ENCODE assay signal across 23 cellular contexts in the genomic region with DNA sequence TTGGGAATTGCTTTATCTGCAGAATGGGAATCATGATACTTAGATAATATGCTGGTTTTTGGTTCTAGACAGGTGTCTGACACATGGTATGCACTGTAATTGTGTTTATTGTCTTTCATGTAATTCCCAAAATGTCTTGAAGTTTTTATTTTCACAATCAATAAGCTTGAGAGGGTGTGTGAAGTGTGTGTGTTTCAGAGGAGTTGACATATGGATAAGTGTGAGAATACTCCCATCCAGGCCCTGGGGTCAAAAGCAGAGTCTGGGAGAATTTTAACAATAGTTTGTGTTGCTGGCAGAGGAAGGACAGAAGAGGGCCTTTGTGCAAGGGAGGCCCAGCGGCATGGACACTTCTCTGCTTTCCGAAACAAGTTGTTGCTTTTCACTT. TPM values are rescaled to one million over a fixed set of nuclear protein-coding genes. Genes with fewer than 3 reads are reported as not detected.
DNase-seq lines count a peak whose midpoint lies in the region; ATAC-seq, FAIRE-seq and TF ChIP-seq lines count a peak whose summit lies in the region.
"Had no signal": no experiment of that assay in that cellular context is flagged by ENCODE, and none has a peak within 500 bp of the region (broad histone marks: within the 10 kb centered on the region; RNA-seq: fewer than 3 reads in every experiment).

No MANE protein-coding gene starts in this region.

- POLR2A ChIA-PET in HepG2 (lab: Yijun Ruan, JAX), result no interaction called here

- H2AFZ ChIP-seq in hepatocyte (no peak overlapping the region), trophoblast cell (ENCODE audit: insufficient read depth, low read length, poor library complexity) (no peak overlapping the region), HepG2 (ENCODE audit: low read length) (no peak overlapping the region)

- no peak overlapping the region for H3K18ac ChIP-seq in trophoblast cell (ENCODE audit: low read length)

- peak overlapping the region; percentile 34 for H4K91ac ChIP-seq in trophoblast cell (ENCODE audit: low read depth, low read length)

- no peak overlapping the region for H3K23ac ChIP-seq in trophoblast cell (ENCODE audit: low read length)

- H4K20me1 ChIP-seq in hepatocyte (ENCODE audit: insufficient read depth, poor library complexity, severe bottlenecking) (no peaks in the 10 kb centered on the region), HepG2 (ENCODE audit: insufficient read depth, low read length) (0 out of 2 replicates have a peak, but pooled peaks cover 2% of the 10 kb centered on the region)

- H3K14ac ChIP-seq in trophoblast cell (ENCODE audit: low read length), result no peak overlapping the region

- no peak overlapping the region for H4K12ac ChIP-seq in trophoblast cell (ENCODE audit: low read depth, low read length)

- H3K9me3 ChIP-seq in ascending aorta, result no peaks in the 10 kb centered on the region
- H3K9me3 ChIP-seq in hepatocyte (ENCODE audit: low read depth), result no peaks in the 10 kb centered on the region
- no peaks in the 10 kb centered on the region for H3K9me3 ChIP-seq in trophoblast cell (ENCODE audit: insufficient read depth, low read depth, low read length)
- no peaks in the 10 kb centered on the region for H3K9me3 ChIP-seq in esophagus squamous epithelium
- H3K9me3 ChIP-seq in HepG2 (ENCODE audit: low read length), result no peaks in the 10 kb centered on the region
- H3K9me3 ChIP-seq: MG63 had no signal

- H3K4me2 ChIP-seq in hepatocyte (peak overlapping the region; percentile 84), trophoblast cell (ENCODE audit: low read length) (no peak overlapping the region), HepG2 (ENCODE audit: low read depth, low read length) (no peak overlapping the region)

- peak overlapping the region; percentile 48 to 97 for H3K4me3 ChIP-seq in ascending aorta
- H3K4me3 ChIP-seq in hepatocyte, result no peak overlapping the region
- no peak overlapping the region for H3K4me3 ChIP-seq in trophoblast cell (ENCODE audit: low read depth, low read length)
- H3K4me3 ChIP-seq in esophagus squamous epithelium, result no peak overlapping the region
- no peak overlapping the region for H3K4me3 ChIP-seq in HepG2 (replicated peaks in 1 of 3; ENCODE audit: insufficient read depth in 1 of 3, low read depth in 2 of 3, low read length in 3 of 3)
- H3K4me3 ChIP-seq: MG63 had no signal

- TF ChIP-seq CTCF in ascending aorta (IDR thresholded peaks at IDR 0.05) (no peak), hepatocyte (IDR thresholded peaks at IDR 0.05; ENCODE audit: poor library complexity) (no peak), esophagus squamous epithelium (IDR thresholded peaks at IDR 0.05) (no peak), HepG2 (CRISPR knock-in tag; IDR thresholded peaks at IDR 0.05) (no peak)

- CTCF ChIA-PET in HepG2 (lab: Yijun Ruan, JAX; ENCODE audit: low intra/inter-chr PET ratio, low total read pairs), result no interaction called here

- intact Hi-C loops in ascending aorta (cut with DNase I) (no loop called here), esophagus squamous epithelium (cut with DNase I) (no loop called here), HepG2 (cut with micrococcal nuclease; ENCODE audit: unreplicated experiment) (no loop called here)

- 79% methylated on average over 2 of the region's 2 CpGs for WGBS in hepatocyte (ENCODE audit: low lambda C conversion rate, missing lambda C conversion rate)
- WGBS in trophoblast cell (ENCODE audit: extremely low coverage, insufficient coverage, insufficient read length), result no CpG with 5 or more reads among the region's 2 CpGs
- 92 to 94% methylated on average over 2 of the region's 2 CpGs for WGBS in esophagus squamous epithelium, 2 donors
- 29% methylated on average over 2 of the region's 2 CpGs for WGBS in HepG2 (ENCODE audit: low lambda C conversion rate)

- peaks cover 56% of the 10 kb centered on the region for H3K79me2 ChIP-seq in hepatocyte
- no peaks in the 10 kb centered on the region for H3K79me2 ChIP-seq in trophoblast cell (ENCODE audit: control insufficient read depth, insufficient read depth, low read length, poor library complexity)
- no peaks in the 10 kb centered on the region for H3K79me2 ChIP-seq in HepG2 (ENCODE audit: insufficient read depth, low read length)

- H3K36me3 ChIP-seq in ascending aorta (no peaks in the 10 kb centered on the region), hepatocyte (replicated peaks; ENCODE audit: insufficient read depth, low read depth) (no peaks in the 10 kb centered on the region), trophoblast cell (ENCODE audit: control insufficient read depth in 1 of 2, insufficient read depth in 2 of 2, low read length in 2 of 2) (no peaks in the 10 kb centered on the region), esophagus squamous epithelium (no peaks in the 10 kb centered on the region), HepG2 (replicated peaks in 1 of 2; ENCODE audit: control insufficient read depth in 1 of 2, insufficient read depth in 2 of 2, low read length in 2 of 2) (no peaks in the 10 kb centered on the region)
- H3K36me3 ChIP-seq: MG63 had no signal

- BruUV-seq in HepG2 (replicated peaks; lab: Mats Ljungman, UMichigan), result no TSS peak

- H3K27ac ChIP-seq in ascending aorta, result peak overlapping the region; percentile 95 to 99
- H3K27ac ChIP-seq in hepatocyte, result peak overlapping the region; percentile 12
- H3K27ac ChIP-seq in trophoblast cell (ENCODE audit: low read depth, low read length), result no peak overlapping the region
- H3K27ac ChIP-seq in esophagus squamous epithelium, result no peak overlapping the region
- no peak overlapping the region for H3K27ac ChIP-seq in HepG2 (ENCODE audit: extremely low read length, insufficient read depth, low read length)

- H3K27me3 ChIP-seq in ascending aorta (no peaks in the 10 kb centered on the region), hepatocyte (peaks cover 90% of the 10 kb centered on the region), trophoblast cell (ENCODE audit: insufficient read depth, low read length) (peaks cover 58% of the 10 kb centered on the region), esophagus squamous epithelium (peaks cover 7 to 88% (median 14%) of the 10 kb centered on the region in 4 donors), HepG2 (ENCODE audit: control insufficient read depth in 1 of 2, insufficient read depth in 2 of 2, low read length in 2 of 2) (peaks cover 1 to 29% of the 10 kb centered on the region in 2 experiments; a peak in 4 of 5 replicates)

- ATAC-seq in GM19397 (IDR thresholded peaks at IDR 0.05; ENCODE audit: unreplicated experiment) (no peak), HepG2 (no peak)
- ATAC-seq: Right ventricle myocardium inferior had no signal

- no peak overlapping the region for H2AK5ac ChIP-seq in trophoblast cell (ENCODE audit: low read length)

- DNase-seq in ascending aorta (ENCODE audit: low spot score in 2 of 2) (no peak), hepatocyte (ENCODE audit: low spot score) (no peak), trophoblast cell (no peak), esophagus squamous epithelium (lab: John Stamatoyannopoulos, UW) (no peak), NCI-H2107 treated with DMSO at 0.1 percent for 48 hours (lab: John Stamatoyannopoulos, UW; ENCODE audit: unreplicated experiment) (no peak), HepG2 (ENCODE audit: low spot score) (no peak)
- DNase-seq: C1 segment of cervical spinal cord; CD8-positive, alpha-beta memory T cell; Kasumi-1; MG63; NCI-H1048; NCI-H1436 treated with DMSO at 0.1 percent for 48 hours; NCI-H2029 treated with DMSO at 0.1 percent for 48 hours; NCI-H2171 treated with DMSO at 0.1 percent for 48 hours; NCI-H446 had no signal

- H3K4ac ChIP-seq in trophoblast cell (ENCODE audit: low read depth, low read length), result no peak overlapping the region

- no peak for FAIRE-seq in HepG2 (lab: Jason Lieb, UNC)
- FAIRE-seq: D721Med, GM12891, GM18507, HTR-8/SVneo, RCC 7860 had no signal

- H3K9me2 ChIP-seq in hepatocyte (replicated peaks; ENCODE audit: insufficient read depth), result no peaks in the 10 kb centered on the region

- in situ Hi-C loops in HepG2 (cut with HindIII; ENCODE audit: extremely low pct_ligation_motif_present, low pct_unique_long_range_greater_than_20kb), result no loop called here

- H3K4me1 ChIP-seq in ascending aorta (peaks cover 0 to 4% of the 10 kb centered on the region in 2 donors), hepatocyte (ENCODE audit: insufficient read depth) (peaks cover 16% of the 10 kb centered on the region), trophoblast cell (ENCODE audit: control insufficient read depth in 1 of 2, insufficient read depth in 2 of 2, low read length in 2 of 2) (peaks cover 13 to 31% of the 10 kb centered on the region in 2 experiments), esophagus squamous epithelium (peaks cover 0 to 50% (median 10%) of the 10 kb centered on the region in 3 donors), HepG2 (ENCODE audit: insufficient read depth, low read length) (no peaks in the 10 kb centered on the region)

- H2BK12ac ChIP-seq in trophoblast cell (ENCODE audit: low read length), result no peak overlapping the region

- no peak overlapping the region for H2BK120ac ChIP-seq in trophoblast cell (ENCODE audit: insufficient read depth, low read length, poor library complexity)

- TF ChIP-seq EP300 in HepG2 (IDR thresholded peaks at IDR 0.05; ENCODE audit: low read depth in 2 of 2, low read length in 2 of 2) (no peak), HepG2 (CRISPR knock-in tag; IDR thresholded peaks at IDR 0.05; ENCODE audit: borderline replicate concordance) (no peak)

- no peak for TF ChIP-seq POLR2A in esophagus squamous epithelium (IDR thresholded peaks at IDR 0.05)
- no peak for TF ChIP-seq POLR2A in HepG2 (IDR thresholded peaks at IDR 0.05; ENCODE audit: insufficient read depth in 1 of 2, low read depth in 2 of 2, low read length in 2 of 2)

- H2BK5ac ChIP-seq in trophoblast cell (ENCODE audit: low read depth, low read length, poor library complexity), result no peak overlapping the region

- no peak overlapping the region for H4K8ac ChIP-seq in trophoblast cell (ENCODE audit: low read depth, low read length)

- TF ChIP-seq RAD21 in HepG2 (CRISPR knock-in tag; IDR thresholded peaks at IDR 0.05), result no peak

- H3K79me1 ChIP-seq in trophoblast cell (ENCODE audit: low read length), result peaks cover 6% of the 10 kb centered on the region

- no peak overlapping the region for H3K9ac ChIP-seq in trophoblast cell (ENCODE audit: low read length)
- no peak overlapping the region for H3K9ac ChIP-seq in HepG2 (ENCODE audit: insufficient read depth, low read depth, low read length)

RNA-seq across cellular contexts. Expression of gene PRDM6, which starts 8.4 kb away (rescaled TPM):
- total RNA-seq in ascending aorta, result 8.4 TPM
- total RNA-seq in hepatocyte, result 6.3 and 9.9 TPM in 2 replicates
- 10.9 and 12.7 TPM in 2 replicates for polyA plus RNA-seq in hepatocyte
- 1.8 and 2.2 TPM in 2 replicates for polyA plus RNA-seq in trophoblast cell (2013)
- total RNA-seq in esophagus squamous epithelium, result 1 to 10 TPM in 1 of 4 donors, under 1 TPM in 3; 0.11 to 1.3 (median 0.51) TPM
- total RNA-seq in HepG2 (2016; rRNA removed; fragmentation: Illumina TruSeq; extraction: Trizol), result 0.02 and 0.10 TPM in 2 replicates
- 0.09 TPM in 1 of 2 replicates, not detected in the other for total RNA-seq in HepG2 (2016; cell fraction: cytosol; rRNA removed; fragmentation: Illumina TruSeq; extraction: Trizol; ENCODE audit: low read depth)
- 0.19 and 0.26 TPM in 2 replicates for total RNA-seq in HepG2 (2016; cell fraction: insoluble cytoplasmic fraction; rRNA removed; fragmentation: Illumina TruSeq; extraction: Trizol)
- total RNA-seq in HepG2 (2016; cell fraction: membrane; rRNA removed; fragmentation: Illumina TruSeq; extraction: Trizol), result 0.12 TPM in 1 of 2 replicates, not detected in the other
- total RNA-seq in HepG2 (2016; cell fraction: nucleus; rRNA removed; fragmentation: Illumina TruSeq; extraction: Trizol), result 0.13 and 0.19 TPM in 2 replicates
- 0.30 and 0.74 TPM in 2 replicates for polyA plus RNA-seq in HepG2 (2011; rRNA removed)
- 0.09 and 0.17 TPM in 2 replicates for polyA plus RNA-seq in HepG2 (2011; cell fraction: cytosol; rRNA removed)
- 1.6 and 2.0 TPM in 2 replicates for polyA plus RNA-seq in HepG2 (2011; cell fraction: nucleus; rRNA removed)
- 0.38 and 0.61 TPM in 2 replicates for polyA plus RNA-seq in HepG2 (2012)
- not detected in 2 replicates for polyA plus RNA-seq in HepG2 (2016; cell fraction: cytosol; fragmentation: Illumina TruSeq; extraction: Trizol; ENCODE audit: low read depth)
- 0.13 TPM in 1 of 2 replicates, not detected in the other for polyA plus RNA-seq in HepG2 (2016; cell fraction: insoluble cytoplasmic fraction; fragmentation: Illumina TruSeq; extraction: Trizol; ENCODE audit: low read depth)
- polyA plus RNA-seq in HepG2 (2016; cell fraction: membrane; fragmentation: Illumina TruSeq; extraction: Trizol; ENCODE audit: low read depth), result not detected in 2 replicates
- polyA plus RNA-seq in HepG2 (2016; cell fraction: nucleus; fragmentation: Illumina TruSeq; extraction: Trizol; ENCODE audit: insufficient read depth, low read depth), result 0.29 and 1.7 TPM in 2 replicates
- 0.08 and 0.47 TPM in 2 replicates for polyA minus RNA-seq in HepG2 (2011; rRNA and poly(A)+ RNA removed; ENCODE audit: low replicate concordance)
- polyA minus RNA-seq in HepG2 (2011; cell fraction: cytosol; rRNA and poly(A)+ RNA removed), result not detected in 2 replicates
- 0.37 and 0.39 TPM in 2 replicates for polyA minus RNA-seq in HepG2 (2011; cell fraction: nucleus; rRNA and poly(A)+ RNA removed)
- total RNA-seq: CD8-positive, alpha-beta memory T cell; SK-MEL-5 had no signal
- polyA plus RNA-seq: CD8-positive, alpha-beta memory T cell had no signal

Comparison
In these comparisons a context has a peak if more than half of its experiments do, and no peak if none do; other contexts are left out.
1. H3K27ac ChIP-seq: peak in ascending aorta (2 of 2) and hepatocyte (single experiment); none in trophoblast cell (single experiment), esophagus squamous epithelium (0 of 4) and HepG2 (single experiment).
2. H3K4me3 ChIP-seq: peak in ascending aorta (2 of 2); none in hepatocyte (single experiment), trophoblast cell (single experiment), esophagus squamous epithelium (0 of 4) and HepG2 (0 of 3).